ENCODE assay signal across 1 cellular context in the genomic region with DNA sequence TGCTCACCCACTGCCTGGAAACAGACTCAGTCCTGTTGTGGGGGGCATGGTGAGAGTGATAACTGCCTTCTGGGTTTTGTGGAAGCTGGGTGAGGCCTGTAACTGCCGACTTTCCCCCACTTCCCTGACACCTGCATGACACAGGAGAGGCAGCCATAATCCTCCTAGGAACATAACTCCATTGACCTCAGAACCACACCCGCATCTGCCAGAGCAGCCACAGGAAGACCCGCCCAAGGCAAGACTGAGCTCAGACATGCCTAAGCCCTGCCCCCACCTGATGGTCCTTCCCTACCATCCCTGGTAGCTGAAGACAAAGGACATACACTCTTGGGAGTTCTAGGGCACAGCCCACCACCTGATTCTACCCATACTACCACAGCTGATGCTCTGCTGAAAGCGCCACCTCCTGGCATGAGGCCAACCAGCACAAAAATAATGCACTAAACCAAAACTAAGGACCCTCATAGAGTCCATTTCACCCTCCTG.
TF ChIP-seq lines count a peak whose summit lies in the region.

No MANE protein-coding gene starts in this region.

TF ChIP-seq in HepG2, 621 proteins besides CTCF, POLR2A, EP300 and RAD21:
- TF ChIP-seq ZNF704 (CRISPR knock-in tag; IDR thresholded peaks at IDR 0.05; ENCODE audit: borderline replicate concordance) (no peak), SALL1 (CRISPR knock-in tag; IDR thresholded peaks at IDR 0.05) (no peak), ZFP41 (CRISPR knock-in tag; IDR thresholded peaks at IDR 0.05; ENCODE audit: borderline replicate concordance) (no peak), SMAD1 (CRISPR knock-in tag; IDR thresholded peaks at IDR 0.05; ENCODE audit: borderline replicate concordance, low read depth) (no peak), PHF8 (CRISPR knock-in tag; IDR thresholded peaks at IDR 0.05) (no peak), ZNF557 (CRISPR knock-in tag; IDR thresholded peaks at IDR 0.05) (no peak), ZBTB26 (CRISPR knock-in tag; IDR thresholded peaks at IDR 0.05; ENCODE audit: borderline replicate concordance) (no peak)
